In genomic region chr16:77273-77806, GRCh38 we compare ENCODE assay signal across 1 cellular context.
A peak's percentile ranks its signal among the peaks of the same experiment; 100 is the strongest.
TF ChIP-seq lines count a peak whose summit lies in the region.

No MANE protein-coding gene starts in this region.

TF ChIP-seq in HepG2, 621 proteins besides CTCF, POLR2A, EP300 and RAD21 (continued from another document and continues in another):
- TF ChIP-seq MTA1 (CRISPR knock-in tag; IDR thresholded peaks at IDR 0.05; ENCODE audit: borderline replicate concordance): no peak
- TF ChIP-seq HMG20B (CRISPR knock-in tag; conservative IDR thresholded peaks at IDR 0.05): no peak
- no peak for TF ChIP-seq ZNF816 (CRISPR knock-in tag; IDR thresholded peaks at IDR 0.05; ENCODE audit: borderline replicate concordance)
- no peak for TF ChIP-seq ZBTB34 (CRISPR knock-in tag; IDR thresholded peaks at IDR 0.05)
- TF ChIP-seq ZXDC (CRISPR knock-in tag; IDR thresholded peaks at IDR 0.05): no peak
- no peak for TF ChIP-seq ZNF331 (CRISPR knock-in tag; IDR thresholded peaks at IDR 0.05)
- TF ChIP-seq AKNA (CRISPR knock-in tag; IDR thresholded peaks at IDR 0.05; ENCODE audit: borderline replicate concordance): no peak
- TF ChIP-seq SIN3B (IDR thresholded peaks at IDR 0.05; ENCODE audit: low read length): no peak
- 0 out of 2 replicates have a peak, but pooled peaks have one; percentile 19 for TF ChIP-seq ZSCAN5A (CRISPR knock-in tag; IDR thresholded peaks at IDR 0.05; ENCODE audit: borderline replicate concordance)
- TF ChIP-seq NFIC (IDR thresholded peaks at IDR 0.05; ENCODE audit: low read length): no peak
- no peak for TF ChIP-seq TBP (CRISPR knock-in tag; IDR thresholded peaks at IDR 0.05)
- TF ChIP-seq ZNF343 (CRISPR knock-in tag; IDR thresholded peaks at IDR 0.05): no peak
- no peak for TF ChIP-seq STAG1 (CRISPR knock-in tag; IDR thresholded peaks at IDR 0.05)
- TF ChIP-seq ASH2L (IDR thresholded peaks at IDR 0.05; ENCODE audit: insufficient read length, low read depth, low read length): peak; percentile 1
- no peak for TF ChIP-seq GPBP1L1 (CRISPR knock-in tag; IDR thresholded peaks at IDR 0.05)
- TF ChIP-seq GTF3A (CRISPR knock-in tag; conservative IDR thresholded peaks at IDR 0.05): no peak
- no peak for TF ChIP-seq ZNF660 (CRISPR knock-in tag; IDR thresholded peaks at IDR 0.05; ENCODE audit: borderline replicate concordance, low read depth)
- TF ChIP-seq ZNF24 (IDR thresholded peaks at IDR 0.05): no peak
- TF ChIP-seq ZNF12 (CRISPR knock-in tag; IDR thresholded peaks at IDR 0.05): no peak
- TF ChIP-seq ZNF761 (CRISPR knock-in tag; conservative IDR thresholded peaks at IDR 0.05): no peak
- no peak; the same call in 1 of the 2 replicates for TF ChIP-seq TFDP1 (CRISPR knock-in tag; IDR thresholded peaks at IDR 0.05; ENCODE audit: borderline replicate concordance)
- TF ChIP-seq SRY (CRISPR knock-in tag; IDR thresholded peaks at IDR 0.05): 0 out of 2 replicates have a peak, but pooled peaks have one; percentile 4
- no peak for TF ChIP-seq KDM1A (CRISPR knock-in tag; IDR thresholded peaks at IDR 0.05)
- no peak for TF ChIP-seq CEBPG (CRISPR knock-in tag; IDR thresholded peaks at IDR 0.05)
- TF ChIP-seq ZNF513 (CRISPR knock-in tag; conservative IDR thresholded peaks at IDR 0.05): no peak
- TF ChIP-seq MIXL1 (CRISPR knock-in tag; IDR thresholded peaks at IDR 0.05): no peak
- no peak for TF ChIP-seq IRX3 (CRISPR knock-in tag; IDR thresholded peaks at IDR 0.05; ENCODE audit: borderline replicate concordance, low read depth)
- TF ChIP-seq HBP1 (CRISPR knock-in tag; IDR thresholded peaks at IDR 0.05; ENCODE audit: low read depth): no peak
- no peak for TF ChIP-seq TBL1XR1 (IDR thresholded peaks at IDR 0.05; ENCODE audit: borderline replicate concordance, low read length, partially characterized antibody)
- peak; percentile 44; the same call in 1 of the 2 replicates for TF ChIP-seq PHF8 (CRISPR knock-in tag; IDR thresholded peaks at IDR 0.05)
- no peak for TF ChIP-seq ZNF737 (CRISPR knock-in tag; IDR thresholded peaks at IDR 0.05; ENCODE audit: borderline replicate concordance)
- no peak for TF ChIP-seq PRMT3 (CRISPR knock-in tag; IDR thresholded peaks at IDR 0.05; ENCODE audit: borderline replicate concordance, low read depth)
- no peak for TF ChIP-seq ZUFSP (CRISPR knock-in tag; IDR thresholded peaks at IDR 0.05; ENCODE audit: borderline replicate concordance)
- TF ChIP-seq CAMTA2 (CRISPR knock-in tag; IDR thresholded peaks at IDR 0.05; ENCODE audit: borderline replicate concordance): no peak
- TF ChIP-seq GRHL1 (CRISPR knock-in tag; conservative IDR thresholded peaks at IDR 0.05): no peak
- no peak for TF ChIP-seq ZNF44 (CRISPR knock-in tag; IDR thresholded peaks at IDR 0.05)
- TF ChIP-seq GATAD1 (CRISPR knock-in tag; IDR thresholded peaks at IDR 0.05): no peak
- TF ChIP-seq MTERF4 (CRISPR knock-in tag; IDR thresholded peaks at IDR 0.05): no peak
- TF ChIP-seq NCOA1 (CRISPR knock-in tag; IDR thresholded peaks at IDR 0.05): no peak
- TF ChIP-seq NFE2L1 (CRISPR knock-in tag; IDR thresholded peaks at IDR 0.05; ENCODE audit: borderline replicate concordance): no peak
- no peak for TF ChIP-seq JUNB (CRISPR knock-in tag; IDR thresholded peaks at IDR 0.05; ENCODE audit: borderline replicate concordance)
- TF ChIP-seq HCFC1 (IDR thresholded peaks at IDR 0.05; ENCODE audit: low read depth, low read length): no peak
- TF ChIP-seq MTF1 (CRISPR knock-in tag; IDR thresholded peaks at IDR 0.05): no peak
